8 cellular contexts compared by ENCODE assay signal in the genomic region with DNA sequence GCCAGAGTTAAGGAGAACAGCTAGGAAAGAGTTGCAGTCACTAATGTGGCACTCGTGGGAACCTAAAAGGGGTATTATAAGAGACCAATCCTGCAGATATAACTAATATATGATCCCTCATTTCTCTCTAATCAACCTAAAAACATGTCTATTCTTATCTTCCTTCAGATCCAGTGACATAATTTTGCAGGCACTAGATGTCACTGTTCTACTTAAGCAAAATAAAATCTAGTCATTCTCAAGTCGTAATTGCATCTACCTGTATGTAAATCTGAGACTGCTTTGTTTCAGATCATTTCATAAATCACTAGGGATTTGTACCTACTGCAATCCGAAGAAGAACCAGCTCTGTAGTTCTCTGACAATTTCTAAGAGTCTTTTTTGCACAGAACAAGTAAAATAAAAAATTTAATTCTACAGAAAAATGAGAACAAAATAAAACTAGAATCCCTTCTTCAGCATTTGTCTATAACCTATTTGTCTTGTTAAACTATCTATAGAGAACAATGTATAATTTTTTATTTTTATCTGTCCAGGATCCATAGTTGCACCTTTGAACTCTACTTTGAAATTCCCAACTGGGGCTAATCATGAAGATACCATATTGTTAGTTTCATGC. TPM values are rescaled to one million over a fixed set of nuclear protein-coding genes. Genes with fewer than 3 reads are reported as not detected.
A peak's percentile ranks its signal among the peaks of the same experiment; 100 is the strongest.
DNase-seq lines count a peak whose midpoint lies in the region; ATAC-seq and TF ChIP-seq lines count a peak whose summit lies in the region.

No MANE protein-coding gene starts in this region.

- H3K4me1 ChIP-seq in Caco-2 = no peaks in the 10 kb centered on the region
- no peaks in the 10 kb centered on the region for H3K4me1 ChIP-seq in naive thymus-derived CD4-positive, alpha-beta T cell (ENCODE audit: control insufficient read depth in 2 of 2, insufficient read depth in 2 of 2, low read length in 2 of 2)

- H3K36me3 ChIP-seq in Caco-2 (ENCODE audit: control insufficient read depth, insufficient read depth, low read length) = no peaks in the 10 kb centered on the region
- no peaks in the 10 kb centered on the region for H3K36me3 ChIP-seq in naive thymus-derived CD4-positive, alpha-beta T cell (ENCODE audit: control insufficient read depth in 2 of 3, insufficient read depth in 3 of 3, low read length in 3 of 3)

- H3K36me3 Mint-ChIP-seq in Caco-2 (ENCODE audit: insufficient read depth, unreplicated experiment) (no peaks in the 10 kb centered on the region), CD14-positive monocyte (no peaks in the 10 kb centered on the region)
- no peaks in the 10 kb centered on the region for H3K36me3 Mint-ChIP-seq in naive thymus-derived CD4-positive, alpha-beta T cell

- POLR2A ChIA-PET in Caco-2 (lab: Charles Lee) = no interaction called here
- POLR2A ChIA-PET in naive thymus-derived CD4-positive, alpha-beta T cell (lab: Charles Lee) = no interaction called here

- peak; percentile 20 to 26 for TF ChIP-seq CTCF in Caco-2 (IDR thresholded peaks at IDR 0.05; ENCODE audit: insufficient read depth in 1 of 2, low read depth in 1 of 2, low read length in 1 of 2, severe bottlenecking in 1 of 2, unreplicated experiment in 1 of 2)
- TF ChIP-seq CTCF in NB4 (IDR thresholded peaks at IDR 0.05; ENCODE audit: low read depth, low read length) = no peak
- TF ChIP-seq CTCF in CD14-positive monocyte (IDR thresholded peaks at IDR 0.05) = no peak

- H3K4me3 Mint-ChIP-seq in Caco-2 (ENCODE audit: unreplicated experiment) (no peak overlapping the region), CD14-positive monocyte (no peak overlapping the region)
- H3K4me3 Mint-ChIP-seq in naive thymus-derived CD4-positive, alpha-beta T cell = no peak overlapping the region

- no peak overlapping the region for H3K27ac ChIP-seq in epithelial cell of prostate
- H3K27ac ChIP-seq in naive thymus-derived CD4-positive, alpha-beta T cell (ENCODE audit: low read depth, low read length) = no peak overlapping the region

- CTCF ChIA-PET in Caco-2 (lab: Charles Lee) = no interaction called here
- CTCF ChIA-PET in naive thymus-derived CD4-positive, alpha-beta T cell (lab: Charles Lee) = no interaction called here

- no peaks in the 10 kb centered on the region for H3K9me3 ChIP-seq in Caco-2
- H3K9me3 ChIP-seq in naive thymus-derived CD4-positive, alpha-beta T cell (ENCODE audit: control insufficient read depth in 2 of 3, low read length in 3 of 3) = no peaks in the 10 kb centered on the region

- intact Hi-C loops in Caco-2 (cut with micrococcal nuclease; ENCODE audit: unreplicated experiment) (no loop called here), CD14-positive monocyte (cut with micrococcal nuclease) (no loop called here)
- intact Hi-C loops in naive thymus-derived CD4-positive, alpha-beta T cell (cut with micrococcal nuclease) = no loop called here

- no peak overlapping the region for H3K27ac Mint-ChIP-seq in Caco-2 (ENCODE audit: unreplicated experiment)
- H3K27ac Mint-ChIP-seq in CD14-positive monocyte = no peak overlapping the region
- H3K27ac Mint-ChIP-seq in naive thymus-derived CD4-positive, alpha-beta T cell = no peak overlapping the region

- H3K4me3 ChIP-seq in Caco-2 (ENCODE audit: low read depth, low read length) = no peak overlapping the region
- no peak overlapping the region for H3K4me3 ChIP-seq in NB4 (ENCODE audit: low read depth, low read length)
- no peak overlapping the region for H3K4me3 ChIP-seq in naive thymus-derived CD4-positive, alpha-beta T cell (ENCODE audit: low read length)

- BruUV-seq in Caco-2 (replicated peaks; lab: Mats Ljungman, UMichigan) = no TSS peak

- no peak for TF ChIP-seq POLR2A in NB4 (IDR thresholded peaks at IDR 0.05; ENCODE audit: extremely low read depth, insufficient read length)

- peak; percentile 54 for ATAC-seq in GM19455 (IDR thresholded peaks at IDR 0.05; ENCODE audit: unreplicated experiment)
- ATAC-seq in naive thymus-derived CD4-positive, alpha-beta T cell = no peak

- no peaks in the 10 kb centered on the region for H3K27me3 ChIP-seq in Caco-2 (replicated peaks; ENCODE audit: control insufficient read depth, insufficient read depth, low read length)
- no peaks in the 10 kb centered on the region for H3K27me3 ChIP-seq in naive thymus-derived CD4-positive, alpha-beta T cell (ENCODE audit: control insufficient read depth in 2 of 2, insufficient read depth in 2 of 2, low read length in 2 of 2)

- H3K27me3 Mint-ChIP-seq in Caco-2 (ENCODE audit: insufficient read depth, unreplicated experiment) (no peaks in the 10 kb centered on the region), CD14-positive monocyte (ENCODE audit: low read depth in 3 of 3) (peaks cover 0 to 2% (median 0%) of the 10 kb centered on the region in 3 donors)
- peaks cover 0 to 3% (median 0%) of the 10 kb centered on the region in 5 donors for H3K27me3 Mint-ChIP-seq in naive thymus-derived CD4-positive, alpha-beta T cell

- DNase-seq in Caco-2 = no peak
- peak; percentile 30 for DNase-seq in NB4 (ENCODE audit: low read depth)
- DNase-seq in epithelial cell of prostate (ENCODE audit: low read depth, low spot score) = peak; percentile 33
- no peak for DNase-seq in CD14-positive monocyte (ENCODE audit: low spot score)
- no peak for DNase-seq in naive thymus-derived CD4-positive, alpha-beta T cell
- DNase-seq in stimulated activated CD4-positive, alpha-beta T cell treated with anti-CD3 and anti-CD28 coated beads, Interleukin-4, amount 100 ng/mL, for 24 hours = no peak
- no peak for DNase-seq in GDM1 (lab: John Stamatoyannopoulos, UW)

- H3K4me1 Mint-ChIP-seq in Caco-2 (ENCODE audit: low read depth, unreplicated experiment) (no peaks in the 10 kb centered on the region), CD14-positive monocyte (no peaks in the 10 kb centered on the region)
- no peaks in the 10 kb centered on the region for H3K4me1 Mint-ChIP-seq in naive thymus-derived CD4-positive, alpha-beta T cell

- H3K9me3 Mint-ChIP-seq in Caco-2 (ENCODE audit: unreplicated experiment) (no peaks in the 10 kb centered on the region), CD14-positive monocyte (no peaks in the 10 kb centered on the region)
- peaks cover 0 to 3% (median 0%) of the 10 kb centered on the region in 11 donors for H3K9me3 Mint-ChIP-seq in naive thymus-derived CD4-positive, alpha-beta T cell

RNA-seq across cellular contexts. Expression of a gene that starts 56.5 kb away (rescaled TPM):
- total RNA-seq in Caco-2 (2022) = not detected in 2 replicates
- polyA plus RNA-seq in CD14-positive monocyte = not detected
- total RNA-seq in naive thymus-derived CD4-positive, alpha-beta T cell = not detected
- not detected for polyA plus RNA-seq in naive thymus-derived CD4-positive, alpha-beta T cell

Comparison
In these comparisons a context has a peak if more than half of its experiments do, and no peak if none do; other contexts are left out.
1. DNase-seq: peak in NB4 (single experiment) and epithelial cell of prostate (single experiment); none in Caco-2 (0 of 2), CD14-positive monocyte (single experiment), naive thymus-derived CD4-positive, alpha-beta T cell (0 of 9), stimulated activated CD4-positive, alpha-beta T cell treated with anti-CD3 and anti-CD28 coated beads, Interleukin-4, amount 100 ng/mL, for 24 hours (single experiment) and GDM1 (single experiment).
2. CTCF ChIP-seq: peak in Caco-2 (2 of 2); none in NB4 (single experiment) and CD14-positive monocyte (single experiment).